8 cellular contexts compared by ENCODE assay signal in the genomic region with DNA sequence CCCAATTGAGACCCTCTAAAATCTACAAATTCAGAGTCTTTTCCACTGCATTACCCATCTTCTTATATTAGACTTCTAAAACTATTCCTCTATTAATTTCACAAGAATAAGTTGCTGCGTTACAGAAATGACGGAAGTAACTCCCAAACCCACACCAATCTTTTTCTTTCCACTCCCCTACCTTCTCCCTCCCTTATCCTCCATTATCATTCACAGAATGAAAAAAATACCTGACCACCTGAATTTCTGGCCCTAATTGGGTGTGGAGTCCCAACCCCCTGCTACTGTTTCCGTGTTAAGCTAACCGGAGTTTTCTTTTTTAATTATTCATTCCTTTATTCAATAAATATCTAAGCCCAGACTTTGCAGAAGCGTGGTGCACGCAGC. TPM values are rescaled to one million over a fixed set of nuclear protein-coding genes. Genes with fewer than 3 reads are reported as not detected.
DNase-seq lines count a peak whose midpoint lies in the region; ATAC-seq and TF ChIP-seq lines count a peak whose summit lies in the region.

No MANE protein-coding gene starts in this region.

- H3K4me1 Mint-ChIP-seq in progenitor cell of endocrine pancreas (ENCODE audit: low read depth), result peaks cover 12% of the 10 kb centered on the region

- DNase-seq in NCI-H1092 treated with DMSO at 0.1 percent for 48 hours (lab: John Stamatoyannopoulos, UW), result peak; percentile 76
- no peak for DNase-seq in NCI-H1092 (lab: John Stamatoyannopoulos, UW)
- peak; percentile 23 for DNase-seq in fibroblast of pulmonary artery (ENCODE audit: low read depth)
- no peak for DNase-seq in progenitor cell of endocrine pancreas (ENCODE audit: low spot score, unreplicated experiment)
- no peak for DNase-seq in NCI-H2227 treated with DMSO at 0.1 percent for 48 hours (lab: John Stamatoyannopoulos, UW)
- no peak for DNase-seq in amygdala (lab: John Stamatoyannopoulos, UW)

- peaks cover 3% of the 10 kb centered on the region for H3K9me3 Mint-ChIP-seq in progenitor cell of endocrine pancreas (ENCODE audit: low read depth)

- ATAC-seq in HG02884 (IDR thresholded peaks at IDR 0.05; ENCODE audit: unreplicated experiment) (peak; percentile 1), SK-N-SH treated with all-trans-retinoic acid at 6 μM for 48 hours (peak; percentile 13)

- H3K36me3 Mint-ChIP-seq in progenitor cell of endocrine pancreas (ENCODE audit: insufficient read depth), result peaks cover 9% of the 10 kb centered on the region

- peak overlapping the region; percentile 89 for H3K4me3 Mint-ChIP-seq in progenitor cell of endocrine pancreas (ENCODE audit: low read depth)

- peak overlapping the region; percentile 72 for H3K4me3 ChIP-seq in fibroblast of pulmonary artery (replicated peaks; ENCODE audit: low read depth, low read length)

- TF ChIP-seq CTCF in fibroblast of pulmonary artery (IDR thresholded peaks at IDR 0.05; ENCODE audit: low read length, missing control alignments) (no peak), progenitor cell of endocrine pancreas (IDR thresholded peaks at IDR 0.05; ENCODE audit: unreplicated experiment) (no peak)

- H3K27ac Mint-ChIP-seq in progenitor cell of endocrine pancreas, result peak overlapping the region; percentile 99

- H3K27me3 Mint-ChIP-seq in progenitor cell of endocrine pancreas, result peaks cover 5% of the 10 kb centered on the region

TF ChIP-seq in SK-N-SH treated with all-trans-retinoic acid at 6 μM for 48 hours, 23 proteins besides CTCF, POLR2A, EP300 and RAD21:
- TF ChIP-seq TCF4 (CRISPR knock-in tag; IDR thresholded peaks at IDR 0.05; ENCODE audit: borderline replicate concordance) (no peak), OSR1 (CRISPR knock-in tag; IDR thresholded peaks at IDR 0.05) (no peak), CSRNP3 (CRISPR knock-in tag; IDR thresholded peaks at IDR 0.05) (no peak), ZNF8 (CRISPR knock-in tag; IDR thresholded peaks at IDR 0.05) (no peak), RARB (CRISPR knock-in tag; IDR thresholded peaks at IDR 0.05) (no peak), TSHZ2 (CRISPR knock-in tag; IDR thresholded peaks at IDR 0.05) (no peak), ZNF70 (CRISPR knock-in tag; IDR thresholded peaks at IDR 0.05) (no peak), ESRRG (CRISPR knock-in tag; IDR thresholded peaks at IDR 0.05) (no peak), BACH2 (CRISPR knock-in tag; IDR thresholded peaks at IDR 0.05; ENCODE audit: borderline replicate concordance) (no peak), GLIS3 (CRISPR knock-in tag; IDR thresholded peaks at IDR 0.05) (no peak), ZNF565 (CRISPR knock-in tag; conservative IDR thresholded peaks at IDR 0.05; ENCODE audit: low read depth) (no peak)
- TF ChIP-seq, protein P1, sequence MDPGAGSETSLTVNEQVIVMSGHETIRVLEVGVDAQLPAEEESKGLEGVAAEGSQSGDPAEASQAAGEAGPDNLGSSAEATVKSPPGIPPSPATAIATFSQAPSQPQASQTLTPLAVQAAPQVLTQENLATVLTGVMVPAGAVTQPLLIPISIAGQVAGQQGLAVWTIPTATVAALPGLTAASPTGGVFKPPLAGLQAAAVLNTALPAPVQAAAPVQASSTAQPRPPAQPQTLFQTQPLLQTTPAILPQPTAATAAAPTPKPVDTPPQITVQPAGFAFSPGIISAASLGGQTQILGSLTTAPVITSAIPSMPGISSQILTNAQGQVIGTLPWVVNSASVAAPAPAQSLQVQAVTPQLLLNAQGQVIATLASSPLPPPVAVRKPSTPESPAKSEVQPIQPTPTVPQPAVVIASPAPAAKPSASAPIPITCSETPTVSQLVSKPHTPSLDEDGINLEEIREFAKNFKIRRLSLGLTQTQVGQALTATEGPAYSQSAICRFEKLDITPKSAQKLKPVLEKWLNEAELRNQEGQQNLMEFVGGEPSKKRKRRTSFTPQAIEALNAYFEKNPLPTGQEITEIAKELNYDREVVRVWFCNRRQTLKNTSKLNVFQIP (CRISPR knock-in tag; IDR thresholded peaks at IDR 0.05; ENCODE audit: borderline replicate concordance, low read depth), result no peak
TF ChIP-seq in SK-N-SH treated with all-trans-retinoic acid at 6 μM for 48 hours: peak in this region for 0.

RNA-seq across cellular contexts. Expression of gene RPRD1A, which starts 0.6 kb away (rescaled TPM):
- total RNA-seq in progenitor cell of endocrine pancreas, result 72.4 and 75.2 TPM in 2 replicates

Comparison
In these comparisons a context has a peak if more than half of its experiments do, and no peak if none do; other contexts are left out.
1. DNase-seq: peak in NCI-H1092 treated with DMSO at 0.1 percent for 48 hours (single experiment) and fibroblast of pulmonary artery (single experiment); none in NCI-H1092 (single experiment), progenitor cell of endocrine pancreas (single experiment), NCI-H2227 treated with DMSO at 0.1 percent for 48 hours (single experiment) and amygdala (0 of 56).